ENCODE assay signal across 9 cellular contexts in genomic region chr3:65953301-65953812, GRCh38.
DNase-seq lines count a peak whose midpoint lies in the region; FAIRE-seq and TF ChIP-seq lines count a peak whose summit lies in the region.
"Had no signal": no experiment of that assay in that cellular context is flagged by ENCODE, and none has a peak within 500 bp of the region (broad histone marks: within the 10 kb centered on the region; RNA-seq: fewer than 3 reads in every experiment).

No MANE protein-coding gene starts in this region.

- no peaks in the 10 kb centered on the region for H4K20me1 ChIP-seq in astrocyte (ENCODE audit: insufficient read depth, low read length)
- no peaks in the 10 kb centered on the region for H4K20me1 ChIP-seq in keratinocyte (ENCODE audit: control insufficient read depth, extremely low read depth, insufficient read depth, low read length)

- H3K9me3 Mint-ChIP-seq in astrocyte (ENCODE audit: unreplicated experiment) = no peaks in the 10 kb centered on the region

- DNase-seq in NCI-H1092 (lab: John Stamatoyannopoulos, UW) = peak; percentile 26
- DNase-seq in astrocyte (ENCODE audit: low read depth) = peak; percentile 78
- DNase-seq in keratinocyte (ENCODE audit: low read depth, low spot score) = no peak
- DNase-seq in T-helper 9 cell = no peak
- no peak for DNase-seq in activated effector memory CD4-positive, alpha-beta T cell treated with Interleukin-2 at 50 U/mL for 16 hours
- no peak for DNase-seq in activated naive CD4-positive, alpha-beta T cell treated with anti-CD3 and anti-CD28 coated beads, Interleukin-2, amount 50 U/mL, for 16 hours
- no peak for DNase-seq in NCI-H2171 treated with DMSO at 0.1 percent for 48 hours (lab: John Stamatoyannopoulos, UW)
- DNase-seq: naive B cell had no signal

- H2AFZ ChIP-seq in astrocyte (ENCODE audit: low read depth, low read length) (no peak overlapping the region), keratinocyte (ENCODE audit: control insufficient read depth, low read length) (no peak overlapping the region)

- H3K4me1 Mint-ChIP-seq in astrocyte (ENCODE audit: low read depth, unreplicated experiment) = peaks cover 53% of the 10 kb centered on the region
- H3K4me1 Mint-ChIP-seq: naive B cell had no signal

- H3K36me3 ChIP-seq in astrocyte (ENCODE audit: insufficient read depth, low read length) (no peaks in the 10 kb centered on the region), keratinocyte (ENCODE audit: control insufficient read depth in 2 of 2, extremely low read depth in 1 of 2, insufficient read depth in 2 of 2, low read length in 2 of 2) (no peaks in the 10 kb centered on the region), stomach smooth muscle (ENCODE audit: control insufficient read depth in 2 of 2, insufficient read depth in 2 of 2, low read length in 2 of 2) (no peaks in the 10 kb centered on the region)

- FAIRE-seq in astrocyte (lab: Jason Lieb, UNC) (no peak), keratinocyte (lab: Jason Lieb, UNC) (peak; percentile 60)

- H3K79me2 ChIP-seq in astrocyte (ENCODE audit: insufficient read depth, low read length) (peaks cover 10% of the 10 kb centered on the region), keratinocyte (ENCODE audit: control insufficient read depth, insufficient read depth, low read length) (peaks cover 4% of the 10 kb centered on the region)

- dilution Hi-C loops in keratinocyte (cut with MboI; ENCODE audit: extremely low pct_ligation_motif_present, low sequenced_read_pairs) = no loop called here

- H3K27me3 Mint-ChIP-seq in astrocyte (ENCODE audit: low read depth, unreplicated experiment) = no peaks in the 10 kb centered on the region

- no peak overlapping the region for H3K27ac Mint-ChIP-seq in astrocyte (ENCODE audit: unreplicated experiment)

- no peaks in the 10 kb centered on the region for H3K36me3 Mint-ChIP-seq in astrocyte (ENCODE audit: low read depth, unreplicated experiment)
- H3K36me3 Mint-ChIP-seq: naive B cell had no signal

- H3K27me3 ChIP-seq in astrocyte (ENCODE audit: insufficient read depth, low read length) (no peaks in the 10 kb centered on the region), keratinocyte (ENCODE audit: control insufficient read depth, extremely low read depth, insufficient read depth, low read length) (no peaks in the 10 kb centered on the region), stomach smooth muscle (ENCODE audit: control insufficient read depth in 1 of 2, insufficient read depth in 2 of 2, low read length in 2 of 2) (no peaks in the 10 kb centered on the region)

- H3K9me3 ChIP-seq in astrocyte (ENCODE audit: insufficient read depth, low read depth, low read length) (no peaks in the 10 kb centered on the region), keratinocyte (ENCODE audit: control insufficient read depth, low read depth, low read length) (no peaks in the 10 kb centered on the region), stomach smooth muscle (ENCODE audit: control insufficient read depth in 2 of 2, low read length in 2 of 2) (no peaks in the 10 kb centered on the region)

- H3K9ac ChIP-seq in astrocyte (ENCODE audit: low read length) = peak overlapping the region; percentile 48
- no peak overlapping the region for H3K9ac ChIP-seq in keratinocyte (ENCODE audit: control insufficient read depth, extremely low read depth, insufficient read depth, low read length)
- H3K9ac ChIP-seq in stomach smooth muscle (ENCODE audit: low read length in 2 of 2) = no peak overlapping the region

- H3K4me3 ChIP-seq in astrocyte (ENCODE audit: insufficient read depth, low read depth, low read length) (peak overlapping the region; percentile 8), keratinocyte (ENCODE audit: control insufficient read depth in 2 of 3, extremely low read depth in 1 of 3, insufficient read depth in 2 of 3, low read depth in 1 of 3, low read length in 3 of 3) (no peak overlapping the region), stomach smooth muscle (ENCODE audit: low read length in 2 of 2) (peak overlapping the region in 1 of 2 donors; percentile 16)

- H3K4me2 ChIP-seq in astrocyte (ENCODE audit: low read length) (peak overlapping the region; percentile 69), keratinocyte (ENCODE audit: control insufficient read depth, extremely low read depth, insufficient read depth, low read depth, low read length) (peak overlapping the region; percentile 77)

- H3K27ac ChIP-seq in astrocyte (ENCODE audit: low read depth, low read length) (peak overlapping the region; percentile 58), keratinocyte (ENCODE audit: control insufficient read depth, insufficient read depth, low read length) (peak overlapping the region; percentile 33), stomach smooth muscle (ENCODE audit: low read length) (peak overlapping the region; percentile 31)

- H3K4me1 ChIP-seq in astrocyte (ENCODE audit: insufficient read depth, low read length) (peaks cover 59% of the 10 kb centered on the region), keratinocyte (ENCODE audit: control insufficient read depth, extremely low read depth, insufficient read depth, low read length) (peaks cover 47% of the 10 kb centered on the region), stomach smooth muscle (ENCODE audit: control insufficient read depth, insufficient read depth, low read length) (peaks cover 16% of the 10 kb centered on the region)

- TF ChIP-seq CTCF in astrocyte (IDR thresholded peaks at IDR 0.05; ENCODE audit: insufficient read depth, low read depth, low read length) (no peak), keratinocyte (optimal IDR thresholded peaks at IDR 0.05 in 1 of 3, IDR thresholded peaks at IDR 0.05 in 1 of 3, conservative IDR thresholded peaks at IDR 0.05 in 1 of 3; ENCODE audit: extremely low read depth in 1 of 3, insufficient read depth in 2 of 3, low read length in 3 of 3) (no peak)

- no peaks in the 10 kb centered on the region for H3K9me1 ChIP-seq in keratinocyte (ENCODE audit: control insufficient read depth, extremely low read depth, insufficient read depth, low read length)

- no peak overlapping the region for H3K4me3 Mint-ChIP-seq in astrocyte (ENCODE audit: unreplicated experiment)
- H3K4me3 Mint-ChIP-seq: naive B cell had no signal

Comparison
In these comparisons a context has a peak if more than half of its experiments do, and no peak if none do; other contexts are left out.
1. DNase-seq: peak in NCI-H1092 (single experiment) and astrocyte (single experiment); none in keratinocyte (single experiment), T-helper 9 cell (single experiment), activated effector memory CD4-positive, alpha-beta T cell treated with Interleukin-2 at 50 U/mL for 16 hours (single experiment), activated naive CD4-positive, alpha-beta T cell treated with anti-CD3 and anti-CD28 coated beads, Interleukin-2, amount 50 U/mL, for 16 hours (single experiment) and NCI-H2171 treated with DMSO at 0.1 percent for 48 hours (single experiment).
2. Peak in every context shown above with its lines, with median percentiles within 50 percentile points of each other: H3K27ac ChIP-seq.